In the genomic region with DNA sequence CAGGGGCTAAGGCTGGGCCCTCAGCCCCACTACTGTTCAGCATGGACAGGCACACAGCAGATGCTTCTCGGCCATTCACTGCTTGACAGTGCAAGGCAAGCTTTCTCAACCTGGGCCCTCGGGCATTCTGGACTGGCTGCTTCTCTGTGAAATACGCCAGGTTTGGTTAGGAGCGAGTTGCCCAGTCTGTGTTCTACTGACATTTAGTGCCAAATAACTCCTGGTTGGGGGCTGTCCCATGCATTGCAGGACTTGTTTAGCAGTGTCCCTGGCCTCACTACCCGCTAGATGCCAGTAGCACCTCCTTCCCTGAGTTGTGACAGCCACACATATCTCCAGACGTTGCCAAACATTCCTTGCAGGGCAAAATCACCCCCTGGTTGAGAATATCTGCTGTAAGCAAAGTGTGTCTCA, we compare ENCODE assay signal across 14 cellular contexts.
DNase-seq lines count a peak whose midpoint lies in the region; ATAC-seq, FAIRE-seq and TF ChIP-seq lines count a peak whose summit lies in the region.
"Had no signal": no experiment of that assay in that cellular context is flagged by ENCODE, and none has a peak within 500 bp of the region (broad histone marks: within the 10 kb centered on the region; RNA-seq: fewer than 3 reads in every experiment).

No MANE protein-coding gene starts in this region.

- dilution Hi-C loops in IMR-90 (cut with HindIII; ENCODE audit: low sequenced_read_pairs, unreplicated experiment) = no loop called here

- ATAC-seq in IMR-90 (ENCODE audit: low read depth) (no peak), GM21367 (IDR thresholded peaks at IDR 0.05; ENCODE audit: unreplicated experiment) (no peak)
- ATAC-seq: activated naive CD8-positive, alpha-beta T cell treated with anti-CD3 and anti-CD28 coated beads, Interleukin-2, amount 50 U/mL, for 24 hours; esophagus mucosa had no signal

- no TSS peak for BruUV-seq in IMR-90 (replicated peaks; lab: Mats Ljungman, UMichigan)

- H3K4me3 ChIP-seq in IMR-90 (ENCODE audit: insufficient read depth, low read depth, low read length) (no peak overlapping the region), breast epithelium (no peak overlapping the region), kidney (ENCODE audit: low read length in 2 of 2) (no peak overlapping the region), subcutaneous abdominal adipose tissue (ENCODE audit: low read depth in 1 of 5, low read length in 5 of 5) (no peak overlapping the region)
- H3K4me3 ChIP-seq: neural progenitor cell had no signal

- WGBS in IMR-90 (ENCODE audit: extremely low coverage in 2 of 2, insufficient read length in 1 of 2), 2 experiments = 97% methylated on average over 5 of the region's 6 CpGs; no CpG with 5 or more reads in 1 of the 2 experiments

- no peak overlapping the region for H3K27ac Mint-ChIP-seq in chondrocyte (ENCODE audit: unreplicated experiment)
- H3K27ac Mint-ChIP-seq: activated naive CD8-positive, alpha-beta T cell treated with anti-CD3 and anti-CD28 coated beads, Interleukin-2, amount 50 U/mL, for 24 hours; neural progenitor cell had no signal

- H3K18ac ChIP-seq in IMR-90 (ENCODE audit: low read depth, low read length) = no peak overlapping the region

- POLR2A ChIA-PET in IMR-90 (lab: Charles Lee; ENCODE audit: unreplicated experiment) = no interaction called here

- DNase-seq in IMR-90 (no peak), breast epithelium (ENCODE audit: low spot score in 2 of 2) (peak; percentile 69 to 94), kidney (no peak), DMS79 treated with DMSO at 0.1 percent for 48 hours (lab: John Stamatoyannopoulos, UW) (no peak), chondrocyte (ENCODE audit: low spot score) (no peak)
- no peak for DNase-seq in stimulated activated naive CD4-positive, alpha-beta T cell (lab: John Stamatoyannopoulos, UW)
- DNase-seq: activated naive CD8-positive, alpha-beta T cell treated with anti-CD3 and anti-CD28 coated beads, Interleukin-2, amount 50 U/mL, for 24 hours; DMS53; NCI-H1436 had no signal

- H3K4ac ChIP-seq in IMR-90 (ENCODE audit: low read depth, low read length) = peak overlapping the region; percentile 72

- no peaks in the 10 kb centered on the region for H3K27me3 Mint-ChIP-seq in chondrocyte (ENCODE audit: low read depth)

- no peaks in the 10 kb centered on the region for H3K36me3 ChIP-seq in IMR-90 (ENCODE audit: control insufficient read depth, insufficient read depth, low read length)
- no peaks in the 10 kb centered on the region for H3K36me3 ChIP-seq in breast epithelium
- no peaks in the 10 kb centered on the region for H3K36me3 ChIP-seq in kidney (ENCODE audit: control insufficient read depth in 1 of 2, insufficient read depth in 2 of 2, low read length in 2 of 2)
- H3K36me3 ChIP-seq in subcutaneous abdominal adipose tissue (ENCODE audit: control insufficient read depth in 5 of 5, insufficient read depth in 5 of 5, low read length in 5 of 5) = no peaks in the 10 kb centered on the region
- H3K36me3 ChIP-seq: neural progenitor cell had no signal

- CTCF ChIA-PET in IMR-90 (lab: Yijun Ruan, JAX) = interaction anchor here (0.6 to 0.7 kb wide), 2 partner anchors 57 to 414 kb away, joined by 3 read pairs; no protein-coding TSS in a partner anchor

- H3K27me3 ChIP-seq in IMR-90 (ENCODE audit: control insufficient read depth, insufficient read depth, low read length) (no peaks in the 10 kb centered on the region), breast epithelium (no peaks in the 10 kb centered on the region), subcutaneous abdominal adipose tissue (ENCODE audit: control insufficient read depth in 5 of 5, insufficient read depth in 4 of 5, low read length in 5 of 5) (no peaks in the 10 kb centered on the region)
- H3K27me3 ChIP-seq: neural progenitor cell had no signal

- H3K9me3 Mint-ChIP-seq in chondrocyte (ENCODE audit: low read depth) = no peaks in the 10 kb centered on the region
- H3K9me3 Mint-ChIP-seq: activated naive CD8-positive, alpha-beta T cell treated with anti-CD3 and anti-CD28 coated beads, Interleukin-2, amount 50 U/mL, for 24 hours; neural progenitor cell had no signal

- H3K79me1 ChIP-seq in IMR-90 (ENCODE audit: low read depth in 1 of 2, low read length in 2 of 2) = peaks cover 0 to 6% of the 10 kb centered on the region in 2 experiments; a peak in 1 of 4 replicates

- H3K23ac ChIP-seq in IMR-90 (ENCODE audit: low read depth, low read length) = no peak overlapping the region

- peaks cover 10% of the 10 kb centered on the region for H3K4me1 Mint-ChIP-seq in chondrocyte (ENCODE audit: low read depth)
- H3K4me1 Mint-ChIP-seq: neural progenitor cell had no signal

- H4K20me1 ChIP-seq in IMR-90 (ENCODE audit: insufficient read depth, low read length) = no peaks in the 10 kb centered on the region; the same call in 1 of the 2 replicates

- H2BK5ac ChIP-seq in IMR-90 (ENCODE audit: low read depth, low read length, poor library complexity, severe bottlenecking) = no peak overlapping the region

- H2BK20ac ChIP-seq in IMR-90 (ENCODE audit: low read depth, low read length) = peak overlapping the region; percentile 86

- H3K14ac ChIP-seq in IMR-90 (replicated peaks; ENCODE audit: low read depth, low read length) = peak overlapping the region; percentile 46; the same call in 1 of the 2 replicates

- H3K4me3 Mint-ChIP-seq in chondrocyte (ENCODE audit: unreplicated experiment) = no peak overlapping the region
- H3K4me3 Mint-ChIP-seq: activated naive CD8-positive, alpha-beta T cell treated with anti-CD3 and anti-CD28 coated beads, Interleukin-2, amount 50 U/mL, for 24 hours; neural progenitor cell had no signal

- H2BK120ac ChIP-seq in IMR-90 (ENCODE audit: low read depth, low read length) = peak overlapping the region; percentile 90

- no peak overlapping the region; a peak in 1 of 4 replicates for H4K8ac ChIP-seq in IMR-90 (ENCODE audit: low read depth in 2 of 2, low read length in 2 of 2)

- H2BK15ac ChIP-seq in IMR-90 (ENCODE audit: low read depth, low read length) = peak overlapping the region; percentile 22; the same call in 2 of the 3 replicates

- TF ChIP-seq POLR2A in IMR-90 (IDR thresholded peaks at IDR 0.05; ENCODE audit: low read depth, low read length) (no peak), breast epithelium (IDR thresholded peaks at IDR 0.05) (no peak)

- H2AFZ ChIP-seq in IMR-90 (replicated peaks; ENCODE audit: low read length, poor library complexity) = peak overlapping the region; percentile 5
- H2AFZ ChIP-seq: neural progenitor cell had no signal

- no peak for TF ChIP-seq RAD21 in IMR-90 (IDR thresholded peaks at IDR 0.05; ENCODE audit: low read length)

- H3K36me3 Mint-ChIP-seq in chondrocyte (ENCODE audit: low read depth) = no peaks in the 10 kb centered on the region
- H3K36me3 Mint-ChIP-seq: neural progenitor cell had no signal

- H3K4me2 ChIP-seq in IMR-90 (ENCODE audit: low read depth, low read length) = no peak overlapping the region
- H3K4me2 ChIP-seq: KMS-11, neural progenitor cell had no signal

- H3K9ac ChIP-seq in IMR-90 (ENCODE audit: low read depth, low read length) (no peak overlapping the region), kidney (ENCODE audit: low read length in 2 of 2) (peak overlapping the region in 1 of 2 donors; percentile 40), subcutaneous abdominal adipose tissue (ENCODE audit: low read length in 5 of 5) (peak overlapping the region in 2 of 5 donors; percentile 24 to 34)
- H3K9ac ChIP-seq: KMS-11, neural progenitor cell had no signal

- H3K9me1 ChIP-seq in IMR-90 (ENCODE audit: insufficient read depth, low read length) = peaks cover 12% of the 10 kb centered on the region

- intact Hi-C loops in IMR-90 (cut with micrococcal nuclease) (no loop called here), breast epithelium (cut with DNase I; ENCODE audit: low total_unique reads) (no loop called here), kidney (cut with DNase I) (no loop called here)

- peak overlapping the region; percentile 11 for H2AK9ac ChIP-seq in IMR-90 (replicated peaks; ENCODE audit: low read depth, low read length, poor library complexity)

- H3K9me3 ChIP-seq in IMR-90 (ENCODE audit: control insufficient read depth, insufficient read depth, low read length) = no peaks in the 10 kb centered on the region
- no peaks in the 10 kb centered on the region for H3K9me3 ChIP-seq in breast epithelium
- H3K9me3 ChIP-seq in kidney (ENCODE audit: control insufficient read depth in 1 of 2, low read length in 2 of 2) = no peaks in the 10 kb centered on the region
- H3K9me3 ChIP-seq in subcutaneous abdominal adipose tissue (ENCODE audit: control insufficient read depth in 5 of 5, low read length in 5 of 5) = no peaks in the 10 kb centered on the region

- no peak overlapping the region for H3K27ac ChIP-seq in IMR-90 (ENCODE audit: insufficient read depth, low read length)
- peak overlapping the region; percentile 86 to 89 for H3K27ac ChIP-seq in breast epithelium
- H3K27ac ChIP-seq in kidney (ENCODE audit: low read depth in 2 of 2, low read length in 2 of 2) = peak overlapping the region; percentile 70 to 83
- H3K27ac ChIP-seq in subcutaneous abdominal adipose tissue (ENCODE audit: low read depth, low read length) = peak overlapping the region; percentile 21
- H3K27ac ChIP-seq: KMS-11, neural progenitor cell had no signal

- H3K4me1 ChIP-seq in IMR-90 (ENCODE audit: control insufficient read depth, insufficient read depth, low read length) (peaks cover 11% of the 10 kb centered on the region), breast epithelium (peaks cover 8 to 38% of the 10 kb centered on the region in 2 donors), kidney (ENCODE audit: control insufficient read depth in 1 of 2, insufficient read depth in 1 of 2, low read depth in 1 of 2, low read length in 2 of 2) (peaks cover 23 to 24% of the 10 kb centered on the region in 2 donors), subcutaneous abdominal adipose tissue (ENCODE audit: control insufficient read depth in 5 of 5, insufficient read depth in 5 of 5, low read length in 5 of 5) (peaks cover 9 to 57% (median 29%) of the 10 kb centered on the region in 5 donors)
- H3K4me1 ChIP-seq: neural progenitor cell had no signal

- H2AK5ac ChIP-seq in IMR-90 (ENCODE audit: low read depth, low read length) = peak overlapping the region; percentile 92

- H4K5ac ChIP-seq in IMR-90 (ENCODE audit: low read depth, low read length) = no peak overlapping the region

- H4K91ac ChIP-seq in IMR-90 (ENCODE audit: insufficient read depth, low read depth, low read length) = 0 out of 2 replicates have a peak overlapping the region, but pooled peaks have one; percentile 65

- no peak for FAIRE-seq in kidney (lab: Jason Lieb, UNC)

- H3K56ac ChIP-seq in IMR-90 (ENCODE audit: extremely low read depth, insufficient read depth, low read length) = no peak overlapping the region

- no peak for TF ChIP-seq CTCF in IMR-90 (conservative IDR thresholded peaks at IDR 0.05; ENCODE audit: low read depth, low read length)
- TF ChIP-seq CTCF in breast epithelium (IDR thresholded peaks at IDR 0.05) = no peak
- no peak for TF ChIP-seq CTCF in kidney (IDR thresholded peaks at IDR 0.05; ENCODE audit: borderline replicate concordance, extremely low read depth, insufficient read depth)
- no peak for TF ChIP-seq CTCF in chondrocyte (IDR thresholded peaks at IDR 0.05)

- in situ Hi-C loops in IMR-90 (cut with MboI; ENCODE audit: low sequenced_read_pairs) = no loop called here

TF ChIP-seq in IMR-90, 13 proteins besides CTCF, POLR2A, EP300 and RAD21 (continues in another document):
- no peak for TF ChIP-seq CEBPB (IDR thresholded peaks at IDR 0.05; ENCODE audit: low read depth, low read length)
- no peak for TF ChIP-seq CHD1 (IDR thresholded peaks at IDR 0.05; ENCODE audit: low read depth, low read length)
- no peak for TF ChIP-seq BHLHE40 (IDR thresholded peaks at IDR 0.05; ENCODE audit: low read depth, low read length)

Comparison
In these comparisons a context has a peak if more than half of its experiments do, and no peak if none do; other contexts are left out.
1. DNase-seq: peak in breast epithelium (2 of 2); none in IMR-90 (single experiment), kidney (single experiment), stimulated activated naive CD4-positive, alpha-beta T cell (0 of 6), DMS79 treated with DMSO at 0.1 percent for 48 hours (single experiment) and chondrocyte (single experiment).